In genomic region chr16:46971271-46971670, GRCh38 we compare ENCODE assay signal across 11 cellular contexts. TPM values are rescaled to one million over a fixed set of nuclear protein-coding genes. Genes with fewer than 3 reads are reported as not detected.
A peak's percentile ranks its signal among the peaks of the same experiment; 100 is the strongest.
DNase-seq lines count a peak whose midpoint lies in the region; ATAC-seq and TF ChIP-seq lines count a peak whose summit lies in the region.
"Had no signal": no experiment of that assay in that cellular context is flagged by ENCODE, and none has a peak within 500 bp of the region (broad histone marks: within the 10 kb centered on the region; RNA-seq: fewer than 3 reads in every experiment).

No MANE protein-coding gene starts in this region.

- no peak for DNase-seq in CD4-positive, CD25-positive, alpha-beta regulatory T cell
- DNase-seq in GM23338 (ENCODE audit: low spot score): no peak
- no peak for DNase-seq in activated CD8-positive, alpha-beta T cell treated with anti-CD3 and anti-CD28 coated beads for 36 hours
- DNase-seq in naive B cell: no peak
- DNase-seq in DMS 273 (lab: John Stamatoyannopoulos, UW; ENCODE audit: unreplicated experiment): no peak
- no peak for DNase-seq in stomach
- no peak for DNase-seq in Caco-2
- DNase-seq: activated CD4-positive, alpha-beta T cell treated with anti-CD3 and anti-CD28 coated beads for 4 hours; amniotic stem cell; COR-L47; NCI-H2107 had no signal

- H3K4me1 ChIP-seq in CD4-positive, CD25-positive, alpha-beta regulatory T cell (ENCODE audit: control insufficient read depth, insufficient read depth, low read length, poor library complexity, severe bottlenecking): peaks cover 62% of the 10 kb centered on the region
- H3K4me1 ChIP-seq in GM23338 (ENCODE audit: insufficient read depth): peaks cover 12% of the 10 kb centered on the region; the same call in 1 of the 2 replicates
- peaks cover 28 to 63% (median 44%) of the 10 kb centered on the region in 4 donors for H3K4me1 ChIP-seq in stomach
- peaks cover 14% of the 10 kb centered on the region for H3K4me1 ChIP-seq in Caco-2

- BruUV-seq in Caco-2 (replicated peaks; lab: Mats Ljungman, UMichigan): no TSS peak

- POLR2A ChIA-PET in activated CD8-positive, alpha-beta T cell treated with anti-CD3 and anti-CD28 coated beads for 36 hours (lab: Charles Lee): no interaction called here
- POLR2A ChIA-PET in Caco-2 (lab: Charles Lee): no interaction called here

- no peak for TF ChIP-seq EP300 in stomach (IDR thresholded peaks at IDR 0.05)

- intact Hi-C loops in activated CD8-positive, alpha-beta T cell treated with anti-CD3 and anti-CD28 coated beads for 36 hours (cut with micrococcal nuclease): no loop called here
- intact Hi-C loops in stomach (cut with DNase I; ENCODE audit: low total_unique reads): no loop called here
- intact Hi-C loops in Caco-2 (cut with micrococcal nuclease; ENCODE audit: unreplicated experiment): no loop called here

- TF ChIP-seq POLR2A in stomach (IDR thresholded peaks at IDR 0.05): no peak

- H3K79me2 ChIP-seq in GM23338 (replicated peaks; ENCODE audit: insufficient read depth): peaks cover 66% of the 10 kb centered on the region

- H4K20me1 ChIP-seq in GM23338 (replicated peaks; ENCODE audit: insufficient read depth): peaks cover 14% of the 10 kb centered on the region

- WGBS in stomach, 5 donors: 94 to 99% (median 95%) methylated on average over 7 of the region's 7 CpGs

- no peaks in the 10 kb centered on the region for H3K27me3 Mint-ChIP-seq in CD4-positive, CD25-positive, alpha-beta regulatory T cell
- H3K27me3 Mint-ChIP-seq in GM23338 (ENCODE audit: insufficient read depth, low read depth, poor library complexity) (peaks cover 18% of the 10 kb centered on the region), naive B cell (no peaks in the 10 kb centered on the region), Caco-2 (ENCODE audit: insufficient read depth, unreplicated experiment) (no peaks in the 10 kb centered on the region)
- H3K27me3 Mint-ChIP-seq in activated CD8-positive, alpha-beta T cell treated with anti-CD3 and anti-CD28 coated beads for 36 hours: no peaks in the 10 kb centered on the region

- H3K9me2 ChIP-seq in GM23338 (ENCODE audit: insufficient read depth): no peaks in the 10 kb centered on the region

- CTCF ChIA-PET in activated CD8-positive, alpha-beta T cell treated with anti-CD3 and anti-CD28 coated beads for 36 hours (lab: Charles Lee): interaction anchor here (2.8 kb wide), 1 partner anchor 9 kb away, joined by 13 read pairs; no protein-coding TSS in a partner anchor
- CTCF ChIA-PET in Caco-2 (lab: Charles Lee): no interaction called here

- peak overlapping the region; percentile 34 to 77 (median 62) for H3K27ac Mint-ChIP-seq in CD4-positive, CD25-positive, alpha-beta regulatory T cell
- peak overlapping the region; percentile 61 for H3K27ac Mint-ChIP-seq in GM23338
- H3K27ac Mint-ChIP-seq in activated CD8-positive, alpha-beta T cell treated with anti-CD3 and anti-CD28 coated beads for 36 hours: peak overlapping the region; percentile 73
- H3K27ac Mint-ChIP-seq in naive B cell: peak overlapping the region in 5 of 6 donors; percentile 31 to 91 (median 84)
- H3K27ac Mint-ChIP-seq in Caco-2 (ENCODE audit: unreplicated experiment): no peak overlapping the region

- TF ChIP-seq CTCF in GM23338 (conservative IDR thresholded peaks at IDR 0.05; ENCODE audit: low read depth in 2 of 2) (no peak), stomach (IDR thresholded peaks at IDR 0.05) (no peak), Caco-2 (IDR thresholded peaks at IDR 0.05; ENCODE audit: insufficient read depth in 1 of 2, low read depth in 1 of 2, low read length in 1 of 2, severe bottlenecking in 1 of 2, unreplicated experiment in 1 of 2) (no peak)
- no peak for TF ChIP-seq CTCF in activated CD8-positive, alpha-beta T cell treated with anti-CD3 and anti-CD28 coated beads for 36 hours (IDR thresholded peaks at IDR 0.05)

- peaks cover 48% of the 10 kb centered on the region for H3K36me3 ChIP-seq in CD4-positive, CD25-positive, alpha-beta regulatory T cell (ENCODE audit: control insufficient read depth, insufficient read depth, low read length)
- H3K36me3 ChIP-seq in GM23338 (ENCODE audit: insufficient read depth) (peaks cover 42% of the 10 kb centered on the region), stomach (peaks cover 29 to 50% (median 50%) of the 10 kb centered on the region in 4 donors), Caco-2 (ENCODE audit: control insufficient read depth, insufficient read depth, low read length) (no peaks in the 10 kb centered on the region; the same call in 1 of the 2 replicates)

- no peak overlapping the region for H3K4me2 ChIP-seq in GM23338

- H3K4me3 Mint-ChIP-seq in CD4-positive, CD25-positive, alpha-beta regulatory T cell: peak overlapping the region; percentile 67 to 81 (median 78)
- H3K4me3 Mint-ChIP-seq in GM23338: peak overlapping the region; percentile 42
- H3K4me3 Mint-ChIP-seq in activated CD8-positive, alpha-beta T cell treated with anti-CD3 and anti-CD28 coated beads for 36 hours: peak overlapping the region; percentile 57
- peak overlapping the region in 5 of 8 donors; percentile 23 to 89 (median 56) for H3K4me3 Mint-ChIP-seq in naive B cell
- no peak overlapping the region for H3K4me3 Mint-ChIP-seq in Caco-2 (ENCODE audit: unreplicated experiment)

- H3K4me3 ChIP-seq in CD4-positive, CD25-positive, alpha-beta regulatory T cell (ENCODE audit: low read depth, low read length): peak overlapping the region; percentile 43
- H3K4me3 ChIP-seq in GM23338 (no peak overlapping the region), stomach (peak overlapping the region in 1 of 4 donors; percentile 78), Caco-2 (ENCODE audit: low read depth, low read length) (no peak overlapping the region)

- no peaks in the 10 kb centered on the region for H3K27me3 ChIP-seq in CD4-positive, CD25-positive, alpha-beta regulatory T cell (ENCODE audit: control insufficient read depth, insufficient read depth, low read length)
- no peaks in the 10 kb centered on the region for H3K27me3 ChIP-seq in GM23338 (ENCODE audit: insufficient read depth)
- H3K27me3 ChIP-seq in stomach: no peaks in the 10 kb centered on the region
- no peaks in the 10 kb centered on the region for H3K27me3 ChIP-seq in Caco-2 (replicated peaks; ENCODE audit: control insufficient read depth, insufficient read depth, low read length)

- H3F3A ChIP-seq in GM23338 (replicated peaks; ENCODE audit: low read depth): 0 out of 2 replicates have a peak, but pooled peaks cover 3% of the 10 kb centered on the region

- peaks cover 0 to 2% (median 0%) of the 10 kb centered on the region in 7 donors for H3K9me3 Mint-ChIP-seq in CD4-positive, CD25-positive, alpha-beta regulatory T cell
- H3K9me3 Mint-ChIP-seq in GM23338 (no peaks in the 10 kb centered on the region), naive B cell (no peaks in the 10 kb centered on the region), Caco-2 (ENCODE audit: unreplicated experiment) (no peaks in the 10 kb centered on the region)
- no peaks in the 10 kb centered on the region for H3K9me3 Mint-ChIP-seq in activated CD8-positive, alpha-beta T cell treated with anti-CD3 and anti-CD28 coated beads for 36 hours

- H2AFZ ChIP-seq in GM23338: no peak overlapping the region

- no peaks in the 10 kb centered on the region for H3K9me3 ChIP-seq in CD4-positive, CD25-positive, alpha-beta regulatory T cell (ENCODE audit: control insufficient read depth in 2 of 2, low read length in 2 of 2)
- H3K9me3 ChIP-seq in stomach: no peaks in the 10 kb centered on the region
- no peaks in the 10 kb centered on the region for H3K9me3 ChIP-seq in Caco-2

- no peak for ATAC-seq in CD4-positive, CD25-positive, alpha-beta regulatory T cell (ENCODE audit: low read depth in 2 of 2)
- ATAC-seq in GM23338: no peak
- ATAC-seq in activated CD8-positive, alpha-beta T cell treated with anti-CD3 and anti-CD28 coated beads for 36 hours: no peak
- no peak for ATAC-seq in naive B cell (ENCODE audit: low read depth in 2 of 2)

- H3K4me1 Mint-ChIP-seq in CD4-positive, CD25-positive, alpha-beta regulatory T cell: peaks cover 32 to 80% (median 53%) of the 10 kb centered on the region in 4 donors
- H3K4me1 Mint-ChIP-seq in GM23338: peaks cover 35% of the 10 kb centered on the region
- H3K4me1 Mint-ChIP-seq in activated CD8-positive, alpha-beta T cell treated with anti-CD3 and anti-CD28 coated beads for 36 hours (ENCODE audit: low read depth): peaks cover 58% of the 10 kb centered on the region
- H3K4me1 Mint-ChIP-seq in naive B cell: peaks cover 32 to 46% (median 43%) of the 10 kb centered on the region in 3 donors
- H3K4me1 Mint-ChIP-seq in Caco-2 (ENCODE audit: low read depth, unreplicated experiment): no peaks in the 10 kb centered on the region

- peak overlapping the region; percentile 96 for H3K27ac ChIP-seq in CD4-positive, CD25-positive, alpha-beta regulatory T cell (ENCODE audit: insufficient read depth, low read length, poor library complexity, severe bottlenecking)
- H3K27ac ChIP-seq in GM23338 (ENCODE audit: low read depth): no peak overlapping the region
- H3K27ac ChIP-seq in stomach: no peak overlapping the region

- H3K36me3 Mint-ChIP-seq in CD4-positive, CD25-positive, alpha-beta regulatory T cell: peaks cover 27% of the 10 kb centered on the region
- H3K36me3 Mint-ChIP-seq in GM23338 (ENCODE audit: low read depth) (peaks cover 59% of the 10 kb centered on the region), naive B cell (peaks cover 11 to 13% of the 10 kb centered on the region in 2 donors), Caco-2 (ENCODE audit: insufficient read depth, unreplicated experiment) (peaks cover 69% of the 10 kb centered on the region)
- H3K36me3 Mint-ChIP-seq in activated CD8-positive, alpha-beta T cell treated with anti-CD3 and anti-CD28 coated beads for 36 hours (ENCODE audit: low read depth): peaks cover 55% of the 10 kb centered on the region

TF ChIP-seq in GM23338, 12 proteins besides CTCF, POLR2A, EP300 and RAD21 (continues in another document):
- TF ChIP-seq EZH2 (IDR thresholded peaks at IDR 0.05; ENCODE audit: low read depth, unreplicated experiment): no peak
- no peak for TF ChIP-seq EZH2phosphoT487 (IDR thresholded peaks at IDR 0.05; ENCODE audit: unreplicated experiment)
- TF ChIP-seq ZNF331 (CRISPR knock-in tag; IDR thresholded peaks at IDR 0.05; ENCODE audit: low read depth): no peak
- no peak for TF ChIP-seq POLR2AphosphoS5 (IDR thresholded peaks at IDR 0.05; ENCODE audit: low read depth)
- no peak for TF ChIP-seq ZNF114 (CRISPR knock-in tag; IDR thresholded peaks at IDR 0.05)

RNA-seq across cellular contexts. Expression of gene DNAJA2, which starts 2.2 kb away (rescaled TPM):
- 90.8 TPM for total RNA-seq in CD4-positive, CD25-positive, alpha-beta regulatory T cell
- 100 to 1,000 TPM in 2 of 4 donors, 10 to 100 TPM in 2; 93.2 to 110 (median 100) TPM for polyA plus RNA-seq in CD4-positive, CD25-positive, alpha-beta regulatory T cell
- total RNA-seq in GM23338 (2014; rRNA removed; shearing (Covaris generic)): 94.5 and 99.2 TPM in 2 replicates
- 79.2 and 101 TPM in 2 replicates for polyA plus RNA-seq in GM23338 (2016; fragmentation: Nextera tagmentation; extraction: Ambion mirVana)
- total RNA-seq in activated CD8-positive, alpha-beta T cell treated with anti-CD3 and anti-CD28 coated beads for 36 hours: 10 to 100 TPM; 68.4 to 70.2 TPM
- polyA plus RNA-seq in naive B cell (ENCODE audit: low read depth in 6 of 6): 10 to 100 TPM; 43.2 to 80.8 (median 63.3) TPM
- 10 to 100 TPM in 4 of 5 donors, 1 to 10 TPM in 1; 7.5 to 80.6 (median 46.2) TPM for total RNA-seq in stomach
- polyA plus RNA-seq in stomach: 10 to 100 TPM; 24.1 to 42.6 (median 26.1) TPM
- total RNA-seq in Caco-2 (2022): 56.2 and 56.7 TPM in 2 replicates
